Comparison of ENCODE assay signal across 24 cellular contexts in the genomic region with DNA sequence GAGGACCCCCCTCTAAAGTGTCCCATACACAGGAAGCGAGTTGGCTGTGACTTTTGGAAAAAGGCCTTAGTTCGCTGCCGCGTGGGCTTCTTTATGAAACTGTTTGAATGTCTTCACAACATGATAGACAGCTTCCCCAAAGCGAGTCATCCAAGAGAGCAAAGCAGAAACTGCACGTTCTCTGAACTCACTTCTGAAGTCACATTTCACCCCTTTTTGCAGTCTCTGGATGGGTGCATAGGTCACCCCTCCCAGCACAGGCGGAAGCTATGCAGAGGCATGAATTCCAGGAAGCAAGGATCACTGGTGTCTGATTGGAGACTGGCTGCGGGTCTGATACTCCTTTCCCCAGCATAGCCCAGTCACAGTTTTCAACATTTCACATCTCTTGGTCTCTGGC. TPM values are rescaled to one million over a fixed set of nuclear protein-coding genes. Genes with fewer than 3 reads are reported as not detected.
A peak's percentile ranks its signal among the peaks of the same experiment; 100 is the strongest.
DNase-seq lines count a peak whose midpoint lies in the region; ATAC-seq and TF ChIP-seq lines count a peak whose summit lies in the region.
"Had no signal": no experiment of that assay in that cellular context is flagged by ENCODE, and none has a peak within 500 bp of the region (broad histone marks: within the 10 kb centered on the region; RNA-seq: fewer than 3 reads in every experiment).

No MANE protein-coding gene starts in this region.

- CTCF ChIA-PET in IMR-90 (lab: Yijun Ruan, JAX), result no interaction called here

- TF ChIP-seq RAD21 in IMR-90 (IDR thresholded peaks at IDR 0.05; ENCODE audit: low read length), result no peak

- H3K9me1 ChIP-seq in IMR-90 (ENCODE audit: insufficient read depth, low read length), result peaks cover 14% of the 10 kb centered on the region; the same call in 1 of the 2 replicates

- H2AFZ ChIP-seq in IMR-90 (replicated peaks; ENCODE audit: low read length, poor library complexity), result no peak overlapping the region

- POLR2A ChIA-PET in IMR-90 (lab: Charles Lee; ENCODE audit: unreplicated experiment), result no interaction called here

- H3K14ac ChIP-seq in IMR-90 (replicated peaks; ENCODE audit: low read depth, low read length), result no peak overlapping the region

- no peak overlapping the region for H3K4me3 ChIP-seq in CD4-positive, CD25-positive, alpha-beta regulatory T cell (ENCODE audit: low read depth, low read length)
- no peak overlapping the region for H3K4me3 ChIP-seq in IMR-90 (ENCODE audit: insufficient read depth, low read depth, low read length)
- no peak overlapping the region for H3K4me3 ChIP-seq in lower lobe of right lung
- H3K4me3 ChIP-seq in gastrocnemius medialis, result no peak overlapping the region
- H3K4me3 ChIP-seq: HAP-1, heart left ventricle, psoas muscle had no signal

- H3K4me1 ChIP-seq in CD4-positive, CD25-positive, alpha-beta regulatory T cell (ENCODE audit: control insufficient read depth, insufficient read depth, low read length, poor library complexity, severe bottlenecking), result no peaks in the 10 kb centered on the region
- H3K4me1 ChIP-seq in IMR-90 (ENCODE audit: control insufficient read depth, insufficient read depth, low read length) (no peaks in the 10 kb centered on the region), lower lobe of right lung (no peaks in the 10 kb centered on the region), gastrocnemius medialis (peaks cover 12 to 13% of the 10 kb centered on the region in 2 donors)
- H3K4me1 ChIP-seq: HAP-1 had no signal

- no peak overlapping the region for H2BK15ac ChIP-seq in IMR-90 (ENCODE audit: low read depth, low read length)

- H4K91ac ChIP-seq in IMR-90 (ENCODE audit: insufficient read depth, low read depth, low read length), result no peak overlapping the region

- H3K18ac ChIP-seq in IMR-90 (ENCODE audit: low read depth, low read length), result no peak overlapping the region

- no peak overlapping the region for H2AK5ac ChIP-seq in IMR-90 (ENCODE audit: low read depth, low read length)

- H2BK120ac ChIP-seq in IMR-90 (ENCODE audit: low read depth, low read length), result no peak overlapping the region

- H3K27me3 ChIP-seq in CD4-positive, CD25-positive, alpha-beta regulatory T cell (ENCODE audit: control insufficient read depth, insufficient read depth, low read length), result no peaks in the 10 kb centered on the region
- H3K27me3 ChIP-seq in IMR-90 (ENCODE audit: control insufficient read depth, insufficient read depth, low read length) (no peaks in the 10 kb centered on the region), lower lobe of right lung (ENCODE audit: low read depth) (no peaks in the 10 kb centered on the region), gastrocnemius medialis (no peaks in the 10 kb centered on the region)
- H3K27me3 ChIP-seq: heart left ventricle had no signal

- H3K4me1 Mint-ChIP-seq in CD4-positive, CD25-positive, alpha-beta regulatory T cell, result peaks cover 0 to 16% (median 11%) of the 10 kb centered on the region in 4 donors

- ATAC-seq in CD4-positive, CD25-positive, alpha-beta regulatory T cell (ENCODE audit: low read depth in 2 of 2), result no peak
- ATAC-seq in IMR-90 (ENCODE audit: low read depth) (no peak), lower lobe of right lung (peak; percentile 63 to 68), GM18520 (IDR thresholded peaks at IDR 0.05; ENCODE audit: unreplicated experiment) (no peak), gastrocnemius medialis (no peak), HG02884 (IDR thresholded peaks at IDR 0.05; ENCODE audit: unreplicated experiment) (no peak)
- ATAC-seq: activated CD4-positive, CD25-positive, alpha-beta regulatory T cell treated with anti-CD3 and anti-CD28 coated beads, Interleukin-2, amount 50 U/mL, for 24 hours; heart left ventricle; psoas muscle; T-cell had no signal

- no peak overlapping the region for H2BK5ac ChIP-seq in IMR-90 (ENCODE audit: low read depth, low read length, poor library complexity, severe bottlenecking)

- H3K4ac ChIP-seq in IMR-90 (ENCODE audit: low read depth, low read length), result no peak overlapping the region

- dilution Hi-C loops in IMR-90 (cut with HindIII; ENCODE audit: low sequenced_read_pairs, unreplicated experiment), result no loop called here

- H3K27me3 Mint-ChIP-seq in CD4-positive, CD25-positive, alpha-beta regulatory T cell, result no peaks in the 10 kb centered on the region
- H3K27me3 Mint-ChIP-seq: activated naive CD8-positive, alpha-beta T cell treated with anti-CD3 and anti-CD28 coated beads, Interleukin-2, amount 10 ng/mL, durations not matched to agents 7 days and 5 days; central memory CD8-positive, alpha-beta T cell; T-cell had no signal

- H3K79me1 ChIP-seq in IMR-90 (ENCODE audit: low read depth in 1 of 2, low read length in 2 of 2), result peaks cover 29 to 38% of the 10 kb centered on the region in 2 experiments

- intact Hi-C loops in IMR-90 (cut with micrococcal nuclease) (no loop called here), lower lobe of right lung (cut with DNase I) (no loop called here), gastrocnemius medialis (cut with DNase I; ENCODE audit: low total_unique reads) (no loop called here)

- no TSS peak for BruUV-seq in IMR-90 (replicated peaks; lab: Mats Ljungman, UMichigan)

- H3K27ac Mint-ChIP-seq in CD4-positive, CD25-positive, alpha-beta regulatory T cell, result peak overlapping the region in 2 of 3 donors; percentile 17 to 45
- H3K27ac Mint-ChIP-seq: activated naive CD8-positive, alpha-beta T cell treated with anti-CD3 and anti-CD28 coated beads, Interleukin-2, amount 10 ng/mL, durations not matched to agents 7 days and 5 days; T-cell had no signal

- H4K20me1 ChIP-seq in IMR-90 (ENCODE audit: insufficient read depth, low read length), result peaks cover 27% of the 10 kb centered on the region

- 90% methylated on average over 5 of the region's 8 CpGs; no CpG with 5 or more reads in 1 of the 2 experiments for WGBS in IMR-90 (ENCODE audit: extremely low coverage in 2 of 2, insufficient read length in 1 of 2), 2 experiments

- no peak overlapping the region for H3K4me3 Mint-ChIP-seq in CD4-positive, CD25-positive, alpha-beta regulatory T cell
- H3K4me3 Mint-ChIP-seq: activated naive CD8-positive, alpha-beta T cell treated with anti-CD3 and anti-CD28 coated beads, Interleukin-2, amount 10 ng/mL, durations not matched to agents 7 days and 5 days; central memory CD8-positive, alpha-beta T cell; T-cell had no signal

- H3K36me3 ChIP-seq in CD4-positive, CD25-positive, alpha-beta regulatory T cell (ENCODE audit: control insufficient read depth, insufficient read depth, low read length), result peaks cover 62% of the 10 kb centered on the region
- H3K36me3 ChIP-seq in IMR-90 (ENCODE audit: control insufficient read depth, insufficient read depth, low read length) (peaks cover 59% of the 10 kb centered on the region), lower lobe of right lung (peaks cover 91% of the 10 kb centered on the region), gastrocnemius medialis (peaks cover 0 to 58% of the 10 kb centered on the region in 2 donors)

- TF ChIP-seq CTCF in IMR-90 (conservative IDR thresholded peaks at IDR 0.05; ENCODE audit: low read depth, low read length) (no peak), lower lobe of right lung (IDR thresholded peaks at IDR 0.05) (no peak), gastrocnemius medialis (IDR thresholded peaks at IDR 0.05 in 4 of 5, conservative IDR thresholded peaks at IDR 0.05 in 1 of 5) (no peak)

- no peak overlapping the region for H4K5ac ChIP-seq in IMR-90 (ENCODE audit: low read depth, low read length)

- no peak overlapping the region for H4K8ac ChIP-seq in IMR-90 (ENCODE audit: low read depth in 2 of 2, low read length in 2 of 2)

- no peak overlapping the region for H2AK9ac ChIP-seq in IMR-90 (replicated peaks; ENCODE audit: low read depth, low read length, poor library complexity)

- H3K27ac ChIP-seq in CD4-positive, CD25-positive, alpha-beta regulatory T cell (ENCODE audit: insufficient read depth, low read length, poor library complexity, severe bottlenecking), result no peak overlapping the region
- no peak overlapping the region for H3K27ac ChIP-seq in IMR-90 (ENCODE audit: insufficient read depth, low read length)
- H3K27ac ChIP-seq in lower lobe of right lung, result no peak overlapping the region
- peak overlapping the region in 1 of 4 donors; percentile 99 for H3K27ac ChIP-seq in gastrocnemius medialis
- H3K27ac ChIP-seq: C4-2B, heart left ventricle had no signal

- no peak overlapping the region for H3K56ac ChIP-seq in IMR-90 (ENCODE audit: extremely low read depth, insufficient read depth, low read length)

- H3K36me3 Mint-ChIP-seq in CD4-positive, CD25-positive, alpha-beta regulatory T cell, result peaks cover 25% of the 10 kb centered on the region

- H3K9me3 Mint-ChIP-seq in CD4-positive, CD25-positive, alpha-beta regulatory T cell, result peaks cover 0 to 1% (median 0%) of the 10 kb centered on the region in 7 donors
- H3K9me3 Mint-ChIP-seq: activated naive CD8-positive, alpha-beta T cell treated with anti-CD3 and anti-CD28 coated beads, Interleukin-2, amount 10 ng/mL, durations not matched to agents 7 days and 5 days; central memory CD8-positive, alpha-beta T cell; T-cell had no signal

- TF ChIP-seq POLR2A in IMR-90 (IDR thresholded peaks at IDR 0.05; ENCODE audit: low read depth, low read length) (no peak), gastrocnemius medialis (IDR thresholded peaks at IDR 0.05) (no peak)

- no peak overlapping the region for H3K23ac ChIP-seq in IMR-90 (ENCODE audit: low read depth, low read length)

- no peak overlapping the region for H2BK20ac ChIP-seq in IMR-90 (ENCODE audit: low read depth, low read length)

- H3K4me2 ChIP-seq in IMR-90 (ENCODE audit: low read depth, low read length), result no peak overlapping the region

- in situ Hi-C loops in IMR-90 (cut with MboI; ENCODE audit: low sequenced_read_pairs) (no loop called here), gastrocnemius medialis (cut with MboI; ENCODE audit: low sequenced_read_pairs in 4 of 4) (no loop called here)

- no peaks in the 10 kb centered on the region for H3K9me3 ChIP-seq in CD4-positive, CD25-positive, alpha-beta regulatory T cell (ENCODE audit: control insufficient read depth in 2 of 2, low read length in 2 of 2)
- H3K9me3 ChIP-seq in IMR-90 (ENCODE audit: control insufficient read depth, insufficient read depth, low read length) (no peaks in the 10 kb centered on the region), lower lobe of right lung (no peaks in the 10 kb centered on the region), gastrocnemius medialis (no peaks in the 10 kb centered on the region)
- H3K9me3 ChIP-seq: HAP-1, heart left ventricle, psoas muscle had no signal

- no peak for DNase-seq in CD4-positive, CD25-positive, alpha-beta regulatory T cell
- peak; percentile 6 for DNase-seq in IMR-90
- DNase-seq in dermis blood vessel endothelial cell, result peak; percentile 38
- no peak for DNase-seq in lower lobe of right lung
- DNase-seq in HPDE6-E6E7 (ENCODE audit: extremely low spot score), result no peak
- DNase-seq in gastrocnemius medialis, result no peak
- DNase-seq: activated naive CD8-positive, alpha-beta T cell treated with anti-CD3 and anti-CD28 coated beads, Interleukin-2, amount 10 ng/mL, durations not matched to agents 7 days and 5 days; Calu3; DND-41; heart left ventricle; Karpas-422; left cardiac atrium; NCI-H446 treated with DMSO at 0.1 percent for 48 hours; psoas muscle; RPMI8226; stimulated activated CD4-positive, alpha-beta T cell treated with anti-CD3 and anti-CD28 coated beads, Interleukin-15, amount 100 ng/mL, for 24 hours; stimulated activated naive CD4-positive, alpha-beta T cell treated with Interleukin-2 at 50 U/mL for 16 hours; T-cell had no signal

- H3K9ac ChIP-seq in IMR-90 (ENCODE audit: low read depth, low read length), result no peak overlapping the region

RNA-seq across cellular contexts. Expression of a gene that starts 10.6 kb away (rescaled TPM):
- total RNA-seq in CD4-positive, CD25-positive, alpha-beta regulatory T cell, result 116 TPM
- polyA plus RNA-seq in CD4-positive, CD25-positive, alpha-beta regulatory T cell, result 100 to 1,000 TPM; 141 to 148 (median 144) TPM
- total RNA-seq in IMR-90 (2012; rRNA removed), result 142 and 147 TPM in 2 replicates
- polyA plus RNA-seq in IMR-90 (2012; rRNA removed), result 239 and 245 TPM in 2 replicates
- polyA plus RNA-seq in IMR-90 (2012; cell fraction: cytosol; rRNA removed), result 215 and 276 TPM in 2 replicates
- polyA plus RNA-seq in IMR-90 (2012; cell fraction: nucleus; rRNA removed; ENCODE audit: low replicate concordance), result 155 and 257 TPM in 2 replicates
- 128 and 344 TPM in 2 replicates for total RNA-seq in dermis blood vessel endothelial cell
- total RNA-seq in lower lobe of right lung, result 136 TPM
- 100 to 1,000 TPM in 3 of 4 donors, 10 to 100 TPM in 1; 83.2 to 231 (median 173) TPM for total RNA-seq in gastrocnemius medialis

RNA-seq across cellular contexts. Expression of a gene that starts 28.6 kb away (rescaled TPM):
- total RNA-seq in CD4-positive, CD25-positive, alpha-beta regulatory T cell, result 9.0 TPM
- 10 to 100 TPM; 17.8 to 24.4 (median 22.1) TPM for polyA plus RNA-seq in CD4-positive, CD25-positive, alpha-beta regulatory T cell
- total RNA-seq in IMR-90 (2012; rRNA removed) (10.6 and 12.2 TPM in 2 replicates), dermis blood vessel endothelial cell (15.9 and 20.4 TPM in 2 replicates), lower lobe of right lung (8.7 TPM), gastrocnemius medialis (10 to 100 TPM; 18.1 to 49.8 (median 25.1) TPM)
- 12.1 and 13.0 TPM in 2 replicates for polyA plus RNA-seq in IMR-90 (2012; rRNA removed)
- 11.7 and 13.0 TPM in 2 replicates for polyA plus RNA-seq in IMR-90 (2012; cell fraction: cytosol; rRNA removed)
- polyA plus RNA-seq in IMR-90 (2012; cell fraction: nucleus; rRNA removed; ENCODE audit: low replicate concordance), result 6.2 and 6.9 TPM in 2 replicates

RNA-seq across cellular contexts. Expression of a gene that starts 52.6 kb away (rescaled TPM):
- 70.3 TPM for total RNA-seq in CD4-positive, CD25-positive, alpha-beta regulatory T cell
- 10 to 100 TPM; 72.1 to 93.0 (median 82.7) TPM for polyA plus RNA-seq in CD4-positive, CD25-positive, alpha-beta regulatory T cell
- total RNA-seq in IMR-90 (2012; rRNA removed), result 135 and 153 TPM in 2 replicates
- 82.3 and 82.8 TPM in 2 replicates for polyA plus RNA-seq in IMR-90 (2012; rRNA removed)
- 14.1 and 26.7 TPM in 2 replicates for polyA plus RNA-seq in IMR-90 (2012; cell fraction: cytosol; rRNA removed)
- polyA plus RNA-seq in IMR-90 (2012; cell fraction: nucleus; rRNA removed; ENCODE audit: low replicate concordance), result 5.9 and 37.2 TPM in 2 replicates
- total RNA-seq in dermis blood vessel endothelial cell, result 136 and 218 TPM in 2 replicates
- 72.0 TPM for total RNA-seq in lower lobe of right lung
- 100 to 1,000 TPM in 3 of 4 donors, 10 to 100 TPM in 1; 89.3 to 106 (median 102) TPM for total RNA-seq in gastrocnemius medialis

Comparison
In these comparisons a context has a peak if more than half of its experiments do, and no peak if none do; other contexts are left out.
1. ATAC-seq: peak in lower lobe of right lung (2 of 2); none in CD4-positive, CD25-positive, alpha-beta regulatory T cell (0 of 2), IMR-90 (single experiment), GM18520 (single experiment), gastrocnemius medialis (0 of 2) and HG02884 (single experiment).
2. DNase-seq: peak in IMR-90 (single experiment) and dermis blood vessel endothelial cell (single experiment); none in CD4-positive, CD25-positive, alpha-beta regulatory T cell (0 of 3), lower lobe of right lung (single experiment), HPDE6-E6E7 (single experiment) and gastrocnemius medialis (0 of 2).